In genomic region chr1:149103109-149104081, GRCh38 we compare ENCODE assay signal across 8 cellular contexts. TPM values are rescaled to one million over a fixed set of nuclear protein-coding genes. Genes with fewer than 3 reads are reported as not detected.
DNase-seq lines count a peak whose midpoint lies in the region; ATAC-seq and TF ChIP-seq lines count a peak whose summit lies in the region.
"Not testable (repeated sequence)": the region's sequence is repeated elsewhere in the genome, so short reads cannot be mapped to it uniquely, and the experiment has no call there.

TSS of gene NBPF9 (minus strand) at chr1:149103551. CDS start at chr1:149082139, 21,412 bp downstream.

- TF ChIP-seq EP300 in sigmoid colon (IDR thresholded peaks at IDR 0.05): not testable (repeated sequence)

- H3K9me3 Mint-ChIP-seq in activated B cell treated with CpG ODN at 0.5 μM for 24 hours, immature natural killer cell: not testable (repeated sequence)

- not testable (repeated sequence) for TF ChIP-seq CTCF in activated B cell treated with CpG ODN at 0.5 μM for 24 hours (IDR thresholded peaks at IDR 0.05); breast epithelium (IDR thresholded peaks at IDR 0.05); sigmoid colon (IDR thresholded peaks at IDR 0.05); vagina (IDR thresholded peaks at IDR 0.05)

- H3K36me3 ChIP-seq in breast epithelium, sigmoid colon, vagina: not testable (repeated sequence)

- H3K27ac Mint-ChIP-seq in activated B cell treated with CpG ODN at 0.5 μM for 24 hours (peak within 1 kb of the TSS; percentile 90), immature natural killer cell (peak within 1 kb of the TSS in 5 of 6 donors; percentile 78 to 90 (median 87))

- DNase-seq in NCI-H2081 (lab: John Stamatoyannopoulos, UW) (peak; percentile 28 to 54), activated B cell treated with CpG ODN at 0.5 μM for 24 hours (peak; percentile 45), breast epithelium (ENCODE audit: low spot score in 2 of 2) (peak in 1 of 2 donors; percentile 26), immature natural killer cell (peak; percentile 39 to 45 (median 42)), sigmoid colon (peak; percentile 80)
- not testable (repeated sequence) for DNase-seq in vagina (ENCODE audit: extremely low spot score in 2 of 2)

- intact Hi-C loops in activated B cell treated with CpG ODN at 0.5 μM for 24 hours (cut with micrococcal nuclease); breast epithelium (cut with DNase I; ENCODE audit: low total_unique reads); sigmoid colon (cut with DNase I); vagina (cut with DNase I): not testable (repeated sequence)

- CTCF ChIA-PET in activated B cell treated with CpG ODN at 0.5 μM for 24 hours (lab: Charles Lee): not testable (repeated sequence)

- H3K4me1 ChIP-seq in breast epithelium, sigmoid colon, vagina: not testable (repeated sequence)

- H3K27me3 Mint-ChIP-seq in activated B cell treated with CpG ODN at 0.5 μM for 24 hours; immature natural killer cell (ENCODE audit: low read depth in 3 of 3): not testable (repeated sequence)

- peak within 1 kb of the TSS; percentile 46 to 60 (median 55) for H3K4me3 ChIP-seq in breast epithelium
- H3K4me3 ChIP-seq in sigmoid colon: peak within 1 kb of the TSS; percentile 30 to 59 (median 50)
- H3K4me3 ChIP-seq in vagina: peak within 1 kb of the TSS in 1 of 2 donors; percentile 47

- H3K4me1 Mint-ChIP-seq in activated B cell treated with CpG ODN at 0.5 μM for 24 hours, immature natural killer cell: not testable (repeated sequence)

- H3K36me3 Mint-ChIP-seq in activated B cell treated with CpG ODN at 0.5 μM for 24 hours (ENCODE audit: low read depth); immature natural killer cell: not testable (repeated sequence)

- TF ChIP-seq POLR2A in breast epithelium (IDR thresholded peaks at IDR 0.05); vagina (IDR thresholded peaks at IDR 0.05): not testable (repeated sequence)
- TF ChIP-seq POLR2A in sigmoid colon (IDR thresholded peaks at IDR 0.05): peak in 1 of 2 donors; percentile 37

- WGBS in sigmoid colon, 2 donors: 0% methylated on average over 33 to 43 of the region's 85 CpGs

- H3K9me3 ChIP-seq in breast epithelium, sigmoid colon, vagina: not testable (repeated sequence)

- peak; percentile 83 for ATAC-seq in GM18858 (IDR thresholded peaks at IDR 0.05; ENCODE audit: unreplicated experiment)
- peak; percentile 62 for ATAC-seq in HG02938 (IDR thresholded peaks at IDR 0.05; ENCODE audit: unreplicated experiment)
- peak; percentile 93 for ATAC-seq in activated B cell treated with CpG ODN at 0.5 μM for 24 hours (ENCODE audit: low read depth)

- H3K4me3 Mint-ChIP-seq in activated B cell treated with CpG ODN at 0.5 μM for 24 hours (peak within 1 kb of the TSS; percentile 94), immature natural killer cell (peak within 1 kb of the TSS; percentile 92 to 98 (median 95))

- POLR2A ChIA-PET in activated B cell treated with CpG ODN at 0.5 μM for 24 hours (lab: Charles Lee): not testable (repeated sequence)

- not testable (repeated sequence) for H3K27me3 ChIP-seq in breast epithelium, sigmoid colon, vagina

- H3K27ac ChIP-seq in breast epithelium (peak within 1 kb of the TSS; percentile 58 to 61), sigmoid colon (peak within 1 kb of the TSS; percentile 64 to 88 (median 78)), vagina (peak within 1 kb of the TSS; percentile 73)

RNA-seq across cellular contexts. Expression of gene NBPF9, which starts in this region (rescaled TPM):
- total RNA-seq in activated B cell treated with CpG ODN at 0.5 μM for 24 hours (20.0 and 25.1 TPM in 2 replicates), breast epithelium (10 to 100 TPM; 17.6 to 21.2 (median 19.7) TPM), sigmoid colon (10 to 100 TPM in 3 of 4 donors, 1 to 10 TPM in 1; 8.9 to 23.5 (median 11.1) TPM), vagina (17.2 TPM)
- polyA plus RNA-seq in immature natural killer cell (under 1 TPM; 0.08 to 0.61 (median 0.37) TPM), sigmoid colon (1 to 10 TPM; 3.0 to 8.5 (median 3.2) TPM)

Comparison
In these comparisons a context has a peak if more than half of its experiments do, and no peak if none do; other contexts are left out.
1. Peak in DNase-seq in immature natural killer cell; RNA of the gene not detected or under 1 TPM.